Comparison of ENCODE assay signal across 9 cellular contexts in genomic region chr19:6577410-6578125, GRCh38. TPM values are rescaled to one million over a fixed set of nuclear protein-coding genes. Genes with fewer than 3 reads are reported as not detected.
DNase-seq lines count a peak whose midpoint lies in the region; ATAC-seq, FAIRE-seq and TF ChIP-seq lines count a peak whose summit lies in the region.
"Had no signal": no experiment of that assay in that cellular context is flagged by ENCODE, and none has a peak within 500 bp of the region (broad histone marks: within the 10 kb centered on the region; RNA-seq: fewer than 3 reads in every experiment).

No MANE protein-coding gene starts in this region.

- dilution Hi-C loops in keratinocyte (cut with MboI; ENCODE audit: extremely low pct_ligation_motif_present, low sequenced_read_pairs): no loop called here

- H3K9me3 ChIP-seq in left ventricle myocardium inferior (replicated peaks): peaks cover 5% of the 10 kb centered on the region
- H3K9me3 ChIP-seq in keratinocyte (ENCODE audit: control insufficient read depth, low read depth, low read length): no peaks in the 10 kb centered on the region

- ATAC-seq in left ventricle myocardium superior (peak; percentile 31), HG02885 (IDR thresholded peaks at IDR 0.05; ENCODE audit: poor library complexity, unreplicated experiment) (peak; percentile 80)

- H3K27ac ChIP-seq in left ventricle myocardium inferior (replicated peaks): no peak overlapping the region
- H3K27ac ChIP-seq in keratinocyte (ENCODE audit: control insufficient read depth, insufficient read depth, low read length): no peak overlapping the region

- H3K4me2 ChIP-seq in keratinocyte (ENCODE audit: control insufficient read depth, extremely low read depth, insufficient read depth, low read depth, low read length): peak overlapping the region; percentile 33

- TF ChIP-seq CTCF in left ventricle myocardium inferior (IDR thresholded peaks at IDR 0.05; ENCODE audit: borderline replicate concordance): no peak
- no peak for TF ChIP-seq CTCF in keratinocyte (optimal IDR thresholded peaks at IDR 0.05 in 1 of 3, IDR thresholded peaks at IDR 0.05 in 1 of 3, conservative IDR thresholded peaks at IDR 0.05 in 1 of 3; ENCODE audit: extremely low read depth in 1 of 3, insufficient read depth in 2 of 3, low read length in 3 of 3)

- H2AFZ ChIP-seq in keratinocyte (ENCODE audit: control insufficient read depth, low read length): no peak overlapping the region

- no peaks in the 10 kb centered on the region for H3K79me2 ChIP-seq in keratinocyte (ENCODE audit: control insufficient read depth, insufficient read depth, low read length)

- H3K4me1 ChIP-seq in left ventricle myocardium inferior (no peaks in the 10 kb centered on the region), keratinocyte (ENCODE audit: control insufficient read depth, extremely low read depth, insufficient read depth, low read length) (peaks cover 20% of the 10 kb centered on the region)

- H4K20me1 ChIP-seq in keratinocyte (ENCODE audit: control insufficient read depth, extremely low read depth, insufficient read depth, low read length): no peaks in the 10 kb centered on the region

- no peaks in the 10 kb centered on the region for H3K36me3 ChIP-seq in left ventricle myocardium inferior
- no peaks in the 10 kb centered on the region for H3K36me3 ChIP-seq in keratinocyte (ENCODE audit: control insufficient read depth in 2 of 2, extremely low read depth in 1 of 2, insufficient read depth in 2 of 2, low read length in 2 of 2)

- H3K27me3 ChIP-seq in left ventricle myocardium inferior (ENCODE audit: low read depth) (peaks cover 26% of the 10 kb centered on the region), keratinocyte (ENCODE audit: control insufficient read depth, extremely low read depth, insufficient read depth, low read length) (no peaks in the 10 kb centered on the region)

- no peak overlapping the region for H3K9ac ChIP-seq in keratinocyte (ENCODE audit: control insufficient read depth, extremely low read depth, insufficient read depth, low read length)

- intact Hi-C loops in left ventricle myocardium superior (cut with micrococcal nuclease) (no loop called here), left ventricle myocardium inferior (cut with micrococcal nuclease) (no loop called here)

- no peaks in the 10 kb centered on the region for H3K9me1 ChIP-seq in keratinocyte (ENCODE audit: control insufficient read depth, extremely low read depth, insufficient read depth, low read length)

- FAIRE-seq in keratinocyte (lab: Jason Lieb, UNC): peak; percentile 82

- DNase-seq in left ventricle myocardium superior: no peak
- DNase-seq in left ventricle myocardium inferior: no peak
- DNase-seq in NOMO-1 (lab: John Stamatoyannopoulos, UW; ENCODE audit: unreplicated experiment in 2 of 2): peak; percentile 91 to 98
- peak; percentile 66 for DNase-seq in keratinocyte (ENCODE audit: low read depth, low spot score)
- no peak for DNase-seq in NCI-H2227 (lab: John Stamatoyannopoulos, UW; ENCODE audit: unreplicated experiment)
- no peak for DNase-seq in NCI-H82 (lab: John Stamatoyannopoulos, UW)
- DNase-seq in HK-2 (ENCODE audit: unreplicated experiment): no peak

- H3K4me3 ChIP-seq in left ventricle myocardium inferior (no peak overlapping the region), keratinocyte (ENCODE audit: control insufficient read depth in 2 of 3, extremely low read depth in 1 of 3, insufficient read depth in 2 of 3, low read depth in 1 of 3, low read length in 3 of 3) (no peak overlapping the region)

RNA-seq across cellular contexts. Expression of gene CD70, which starts 13.4 kb away (rescaled TPM):
- total RNA-seq in left ventricle myocardium superior: not detected
- not detected for total RNA-seq in left ventricle myocardium inferior
- 0.22 to 0.53 TPM (median 0.30 TPM) in 3 replicates for polyA plus RNA-seq in keratinocyte
- not detected for polyA plus RNA-seq in keratinocyte (2011; ENCODE audit: low read depth)
- polyA plus RNA-seq in keratinocyte (2011; cell fraction: cytosol; rRNA removed): 0.12 and 0.31 TPM in 2 replicates
- 0.18 and 0.28 TPM in 2 replicates for polyA plus RNA-seq in keratinocyte (2011; cell fraction: nucleus; rRNA removed)
- polyA plus RNA-seq in keratinocyte (2012; ENCODE audit: low replicate concordance): 0.20 and 0.34 TPM in 2 replicates
- polyA minus RNA-seq in keratinocyte: not detected in 3 replicates
- not detected for polyA minus RNA-seq in keratinocyte (2011; cell fraction: cytosol; rRNA and poly(A)+ RNA removed)
- polyA minus RNA-seq in keratinocyte (2011; cell fraction: nucleus; rRNA and poly(A)+ RNA removed): not detected in 2 replicates
- total RNA-seq: neural crest cell had no signal

RNA-seq across cellular contexts. Expression of gene TNFSF9, which starts 46.7 kb away (rescaled TPM):
- total RNA-seq in left ventricle myocardium superior: 1.0 TPM
- total RNA-seq in left ventricle myocardium inferior: 0.38 TPM
- polyA plus RNA-seq in keratinocyte: 11.1 to 12.8 TPM (median 12.3 TPM) in 3 replicates
- polyA plus RNA-seq in keratinocyte (2011; ENCODE audit: low read depth): 5.9 TPM
- 7.6 and 8.5 TPM in 2 replicates for polyA plus RNA-seq in keratinocyte (2011; cell fraction: cytosol; rRNA removed)
- polyA plus RNA-seq in keratinocyte (2011; cell fraction: nucleus; rRNA removed): 20.4 and 25.8 TPM in 2 replicates
- 19.1 and 22.5 TPM in 2 replicates for polyA plus RNA-seq in keratinocyte (2012; ENCODE audit: low replicate concordance)
- polyA minus RNA-seq in keratinocyte: 4.0 to 11.9 TPM (median 4.3 TPM) in 3 replicates
- polyA minus RNA-seq in keratinocyte (2011; cell fraction: cytosol; rRNA and poly(A)+ RNA removed): 15.5 TPM
- 13.7 and 13.8 TPM in 2 replicates for polyA minus RNA-seq in keratinocyte (2011; cell fraction: nucleus; rRNA and poly(A)+ RNA removed)

Comparison
In these comparisons a context has a peak if more than half of its experiments do, and no peak if none do; other contexts are left out.
1. DNase-seq: peak in NOMO-1 (2 of 2) and keratinocyte (single experiment); none in left ventricle myocardium superior (single experiment), left ventricle myocardium inferior (single experiment), NCI-H2227 (single experiment), NCI-H82 (single experiment) and HK-2 (single experiment).